ENCODE assay signal across 22 cellular contexts in the genomic region with DNA sequence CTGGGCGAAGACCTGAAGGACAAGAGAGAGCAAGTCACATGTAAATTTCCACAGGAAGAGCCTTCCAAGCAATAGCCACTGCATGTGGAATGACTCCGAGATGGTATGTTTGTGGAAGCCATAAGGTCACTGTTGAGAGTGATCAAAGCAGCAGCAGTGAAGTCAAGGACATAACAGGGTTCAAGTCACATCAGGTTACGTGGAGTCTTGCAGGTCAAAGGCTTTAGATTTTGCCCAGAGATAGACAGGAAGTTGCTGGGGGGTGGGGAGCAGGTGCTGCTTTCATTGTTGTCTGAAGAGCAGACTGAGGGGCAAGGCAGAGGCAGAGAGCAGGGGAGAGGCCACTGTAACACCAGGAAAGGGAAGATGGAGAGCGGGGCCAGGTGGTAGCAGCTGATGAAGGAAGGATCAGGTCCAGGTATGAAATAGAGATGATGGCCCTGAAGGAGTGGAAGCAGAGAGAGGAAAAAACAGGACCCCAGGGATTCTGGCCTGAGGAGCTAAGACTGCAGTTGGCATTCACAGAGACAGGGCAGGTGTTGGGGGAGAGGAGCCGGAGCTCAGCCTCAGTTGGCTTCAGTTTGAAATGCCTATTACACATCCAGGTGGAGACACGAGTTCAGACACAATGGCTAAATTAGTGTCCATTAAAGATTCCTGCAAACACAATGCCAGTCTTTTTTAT.
DNase-seq lines count a peak whose midpoint lies in the region; ATAC-seq and TF ChIP-seq lines count a peak whose summit lies in the region.
"Had no signal": no experiment of that assay in that cellular context is flagged by ENCODE, and none has a peak within 500 bp of the region (broad histone marks: within the 10 kb centered on the region; RNA-seq: fewer than 3 reads in every experiment).

No MANE protein-coding gene starts in this region.

- ATAC-seq in stimulated activated memory B cell treated with anti-CD40 and anti-IgM and Interleukin-4, amounts not matched to agents 10 μg/mL and 1 μg/mL and 100 μg/mL, for 72 hours = peak; percentile 39
- no peak for ATAC-seq in mucosa of descending colon
- ATAC-seq: effector memory CD8-positive, alpha-beta T cell; K562; right cardiac atrium had no signal

- H3K4me3 ChIP-seq in mucosa of descending colon = no peak overlapping the region
- H3K4me3 ChIP-seq: K562, left ventricle myocardium inferior, SJCRH30, upper lobe of left lung had no signal

- no peaks in the 10 kb centered on the region for H3K36me3 ChIP-seq in mucosa of descending colon (ENCODE audit: low read depth)

- no peak for TF ChIP-seq CTCF in mucosa of descending colon (IDR thresholded peaks at IDR 0.05)

- no peak overlapping the region for H3K27ac Mint-ChIP-seq in activated naive CD4-positive, alpha-beta T cell treated with anti-CD3 and anti-CD28 coated beads for 36 hours
- no peak overlapping the region for H3K27ac Mint-ChIP-seq in stimulated activated memory B cell treated with anti-CD40 and anti-IgM and Interleukin-4, amounts not matched to agents 10 μg/mL and 1 μg/mL and 100 μg/mL, for 72 hours
- H3K27ac Mint-ChIP-seq: activated B cell treated with CpG ODN at 0.5 μM for 24 hours; activated T-helper 2 cell treated with anti-CD3 and anti-CD28 coated beads, Interferon-gamma antibody, Interleukin-2, Interleukin-4, amounts not matched to agents 10 μg/mL and 5 μg/mL and 100 μg/mL, durations not matched to agents 14 hours and 24 hours and 36 hours; effector memory CD8-positive, alpha-beta T cell; stimulated activated naive CD8-positive, alpha-beta T cell treated with anti-CD3 and anti-CD28 coated beads, Interleukin-15, Interleukin-2, amounts not matched to agents 100 ng/mL and 50 ng/mL, for 24 hours had no signal

- H3K9me3 ChIP-seq in mucosa of descending colon = no peaks in the 10 kb centered on the region
- H3K9me3 ChIP-seq: left ventricle myocardium inferior, SJCRH30, upper lobe of left lung had no signal

- intact Hi-C loops in activated naive CD4-positive, alpha-beta T cell treated with anti-CD3 and anti-CD28 coated beads for 36 hours (cut with micrococcal nuclease) = no loop called here
- intact Hi-C loops in mucosa of descending colon (cut with DNase I, micrococcal nuclease) = no loop called here

- no peaks in the 10 kb centered on the region for H3K27me3 Mint-ChIP-seq in activated naive CD4-positive, alpha-beta T cell treated with anti-CD3 and anti-CD28 coated beads for 36 hours (ENCODE audit: low read depth)
- peaks cover 17% of the 10 kb centered on the region for H3K27me3 Mint-ChIP-seq in stimulated activated memory B cell treated with anti-CD40 and anti-IgM and Interleukin-4, amounts not matched to agents 10 μg/mL and 1 μg/mL and 100 μg/mL, for 72 hours
- H3K27me3 Mint-ChIP-seq: activated B cell treated with CpG ODN at 0.5 μM for 24 hours; CD4-positive, CD25-positive, alpha-beta regulatory T cell; stimulated activated naive CD8-positive, alpha-beta T cell treated with anti-CD3 and anti-CD28 coated beads, Interleukin-15, Interleukin-2, amounts not matched to agents 100 ng/mL and 50 ng/mL, for 24 hours had no signal

- H3K4me1 Mint-ChIP-seq in activated naive CD4-positive, alpha-beta T cell treated with anti-CD3 and anti-CD28 coated beads for 36 hours (ENCODE audit: low read depth) = peaks cover 8% of the 10 kb centered on the region
- no peaks in the 10 kb centered on the region for H3K4me1 Mint-ChIP-seq in stimulated activated memory B cell treated with anti-CD40 and anti-IgM and Interleukin-4, amounts not matched to agents 10 μg/mL and 1 μg/mL and 100 μg/mL, for 72 hours
- H3K4me1 Mint-ChIP-seq: activated B cell treated with CpG ODN at 0.5 μM for 24 hours had no signal

- H3K4me3 Mint-ChIP-seq in activated naive CD4-positive, alpha-beta T cell treated with anti-CD3 and anti-CD28 coated beads for 36 hours = no peak overlapping the region
- no peak overlapping the region for H3K4me3 Mint-ChIP-seq in stimulated activated memory B cell treated with anti-CD40 and anti-IgM and Interleukin-4, amounts not matched to agents 10 μg/mL and 1 μg/mL and 100 μg/mL, for 72 hours
- H3K4me3 Mint-ChIP-seq: activated B cell treated with CpG ODN at 0.5 μM for 24 hours; effector memory CD8-positive, alpha-beta T cell; stimulated activated naive CD8-positive, alpha-beta T cell treated with anti-CD3 and anti-CD28 coated beads, Interleukin-15, Interleukin-2, amounts not matched to agents 100 ng/mL and 50 ng/mL, for 24 hours had no signal

- H3K9me3 Mint-ChIP-seq in activated naive CD4-positive, alpha-beta T cell treated with anti-CD3 and anti-CD28 coated beads for 36 hours = no peaks in the 10 kb centered on the region
- no peaks in the 10 kb centered on the region for H3K9me3 Mint-ChIP-seq in stimulated activated memory B cell treated with anti-CD40 and anti-IgM and Interleukin-4, amounts not matched to agents 10 μg/mL and 1 μg/mL and 100 μg/mL, for 72 hours
- H3K9me3 Mint-ChIP-seq: activated B cell treated with CpG ODN at 0.5 μM for 24 hours; activated T-helper 2 cell treated with anti-CD3 and anti-CD28 coated beads, Interferon-gamma antibody, Interleukin-2, Interleukin-4, amounts not matched to agents 10 μg/mL and 5 μg/mL and 100 μg/mL, durations not matched to agents 14 hours and 24 hours and 36 hours; CD4-positive, CD25-positive, alpha-beta regulatory T cell; effector memory CD8-positive, alpha-beta T cell; stimulated activated naive CD8-positive, alpha-beta T cell treated with anti-CD3 and anti-CD28 coated beads, Interleukin-15, Interleukin-2, amounts not matched to agents 100 ng/mL and 50 ng/mL, for 24 hours had no signal

- CTCF ChIA-PET in activated naive CD4-positive, alpha-beta T cell treated with anti-CD3 and anti-CD28 coated beads for 36 hours (lab: Charles Lee) = interaction anchor here (0.8 kb wide), 2 partner anchors 11 to 97 kb away, joined by 3 read pairs; no protein-coding TSS in a partner anchor

- peak; percentile 27 for DNase-seq in activated naive CD4-positive, alpha-beta T cell treated with anti-CD3 and anti-CD28 coated beads for 36 hours
- DNase-seq in activated naive CD4-positive, alpha-beta T cell treated with Interleukin-2 at 50 U/mL for 16 hours = no peak
- DNase-seq in NCI-H2029 (lab: John Stamatoyannopoulos, UW) (peak; percentile 21), RPMI8226 (peak; percentile 7), mucosa of descending colon (no peak), retina (no peak)
- DNase-seq in activated CD8-positive, alpha-beta memory T cell treated with anti-CD3 and anti-CD28 coated beads, Interleukin-2, amount 50 U/mL, for 4 hours = no peak
- DNase-seq: activated B cell treated with CpG ODN at 0.5 μM for 24 hours; aorta; effector memory CD8-positive, alpha-beta T cell; HCEC 1CT; left ventricle myocardium inferior; NCI-H446; nucleus accumbens; right cardiac atrium; SJCRH30; upper lobe of left lung had no signal

- no peaks in the 10 kb centered on the region for H3K36me3 Mint-ChIP-seq in activated naive CD4-positive, alpha-beta T cell treated with anti-CD3 and anti-CD28 coated beads for 36 hours (ENCODE audit: low read depth)
- H3K36me3 Mint-ChIP-seq in stimulated activated memory B cell treated with anti-CD40 and anti-IgM and Interleukin-4, amounts not matched to agents 10 μg/mL and 1 μg/mL and 100 μg/mL, for 72 hours = no peaks in the 10 kb centered on the region
- H3K36me3 Mint-ChIP-seq: CD4-positive, CD25-positive, alpha-beta regulatory T cell had no signal

- no peaks in the 10 kb centered on the region for H3K4me1 ChIP-seq in mucosa of descending colon (ENCODE audit: low read depth)
- H3K4me1 ChIP-seq: left ventricle myocardium inferior, SJCRH30, upper lobe of left lung had no signal

Comparison
In these comparisons a context has a peak if more than half of its experiments do, and no peak if none do; other contexts are left out.
1. DNase-seq: peak in activated naive CD4-positive, alpha-beta T cell treated with anti-CD3 and anti-CD28 coated beads for 36 hours (single experiment), NCI-H2029 (single experiment) and RPMI8226 (single experiment); none in activated naive CD4-positive, alpha-beta T cell treated with Interleukin-2 at 50 U/mL for 16 hours (single experiment), mucosa of descending colon (0 of 3), activated CD8-positive, alpha-beta memory T cell treated with anti-CD3 and anti-CD28 coated beads, Interleukin-2, amount 50 U/mL, for 4 hours (single experiment) and retina (single experiment).